1 cellular context compared by ENCODE assay signal in the genomic region with DNA sequence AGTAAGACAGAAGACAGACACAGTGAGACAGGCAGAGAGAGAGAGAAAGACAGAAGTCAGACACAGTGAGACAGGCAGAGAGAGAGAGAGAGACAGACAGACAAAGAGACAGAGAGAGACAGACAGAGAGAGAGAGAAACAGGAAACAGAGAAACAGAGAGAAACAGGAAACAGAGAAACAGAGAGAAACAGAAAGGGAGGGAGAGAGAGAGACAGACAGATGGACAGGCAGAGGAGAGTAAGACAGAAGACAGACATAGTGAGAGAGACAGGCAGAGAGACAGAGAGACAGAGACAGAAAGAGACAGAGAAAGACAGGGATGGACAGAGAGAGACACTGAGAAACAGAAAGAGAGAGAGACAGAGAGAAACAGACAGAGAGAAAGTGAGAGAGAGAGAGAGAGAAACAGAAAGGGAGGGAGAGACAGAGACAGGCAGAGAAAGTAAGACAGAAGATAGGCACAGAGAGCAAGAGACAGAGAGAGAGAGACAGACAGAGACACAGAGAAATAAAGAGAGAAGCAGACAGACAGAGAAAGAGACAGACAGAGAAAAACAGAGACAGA.
TF ChIP-seq lines count a peak whose summit lies in the region.

No MANE protein-coding gene starts in this region.

TF ChIP-seq in H1, 55 proteins besides CTCF, POLR2A, EP300 and RAD21:
- no peak for TF ChIP-seq MAX (IDR thresholded peaks at IDR 0.05)
- TF ChIP-seq BCL11A (IDR thresholded peaks at IDR 0.05; ENCODE audit: low read depth in 2 of 2, low read length in 2 of 2) = no peak
- TF ChIP-seq E2F6 (IDR thresholded peaks at IDR 0.05) = no peak
- no peak for TF ChIP-seq CEBPB (IDR thresholded peaks at IDR 0.05; ENCODE audit: low read depth, low read length)
- no peak for TF ChIP-seq NRF1 (IDR thresholded peaks at IDR 0.05; ENCODE audit: low read depth, low read length)
- no peak for TF ChIP-seq SUZ12 (IDR thresholded peaks at IDR 0.05; ENCODE audit: low read length)
- TF ChIP-seq JUN (IDR thresholded peaks at IDR 0.05; ENCODE audit: low read depth, low read length) = no peak
- no peak for TF ChIP-seq EZH2 (IDR thresholded peaks at IDR 0.05; ENCODE audit: low read depth, low read length, severe bottlenecking)
- TF ChIP-seq, protein P1, sequence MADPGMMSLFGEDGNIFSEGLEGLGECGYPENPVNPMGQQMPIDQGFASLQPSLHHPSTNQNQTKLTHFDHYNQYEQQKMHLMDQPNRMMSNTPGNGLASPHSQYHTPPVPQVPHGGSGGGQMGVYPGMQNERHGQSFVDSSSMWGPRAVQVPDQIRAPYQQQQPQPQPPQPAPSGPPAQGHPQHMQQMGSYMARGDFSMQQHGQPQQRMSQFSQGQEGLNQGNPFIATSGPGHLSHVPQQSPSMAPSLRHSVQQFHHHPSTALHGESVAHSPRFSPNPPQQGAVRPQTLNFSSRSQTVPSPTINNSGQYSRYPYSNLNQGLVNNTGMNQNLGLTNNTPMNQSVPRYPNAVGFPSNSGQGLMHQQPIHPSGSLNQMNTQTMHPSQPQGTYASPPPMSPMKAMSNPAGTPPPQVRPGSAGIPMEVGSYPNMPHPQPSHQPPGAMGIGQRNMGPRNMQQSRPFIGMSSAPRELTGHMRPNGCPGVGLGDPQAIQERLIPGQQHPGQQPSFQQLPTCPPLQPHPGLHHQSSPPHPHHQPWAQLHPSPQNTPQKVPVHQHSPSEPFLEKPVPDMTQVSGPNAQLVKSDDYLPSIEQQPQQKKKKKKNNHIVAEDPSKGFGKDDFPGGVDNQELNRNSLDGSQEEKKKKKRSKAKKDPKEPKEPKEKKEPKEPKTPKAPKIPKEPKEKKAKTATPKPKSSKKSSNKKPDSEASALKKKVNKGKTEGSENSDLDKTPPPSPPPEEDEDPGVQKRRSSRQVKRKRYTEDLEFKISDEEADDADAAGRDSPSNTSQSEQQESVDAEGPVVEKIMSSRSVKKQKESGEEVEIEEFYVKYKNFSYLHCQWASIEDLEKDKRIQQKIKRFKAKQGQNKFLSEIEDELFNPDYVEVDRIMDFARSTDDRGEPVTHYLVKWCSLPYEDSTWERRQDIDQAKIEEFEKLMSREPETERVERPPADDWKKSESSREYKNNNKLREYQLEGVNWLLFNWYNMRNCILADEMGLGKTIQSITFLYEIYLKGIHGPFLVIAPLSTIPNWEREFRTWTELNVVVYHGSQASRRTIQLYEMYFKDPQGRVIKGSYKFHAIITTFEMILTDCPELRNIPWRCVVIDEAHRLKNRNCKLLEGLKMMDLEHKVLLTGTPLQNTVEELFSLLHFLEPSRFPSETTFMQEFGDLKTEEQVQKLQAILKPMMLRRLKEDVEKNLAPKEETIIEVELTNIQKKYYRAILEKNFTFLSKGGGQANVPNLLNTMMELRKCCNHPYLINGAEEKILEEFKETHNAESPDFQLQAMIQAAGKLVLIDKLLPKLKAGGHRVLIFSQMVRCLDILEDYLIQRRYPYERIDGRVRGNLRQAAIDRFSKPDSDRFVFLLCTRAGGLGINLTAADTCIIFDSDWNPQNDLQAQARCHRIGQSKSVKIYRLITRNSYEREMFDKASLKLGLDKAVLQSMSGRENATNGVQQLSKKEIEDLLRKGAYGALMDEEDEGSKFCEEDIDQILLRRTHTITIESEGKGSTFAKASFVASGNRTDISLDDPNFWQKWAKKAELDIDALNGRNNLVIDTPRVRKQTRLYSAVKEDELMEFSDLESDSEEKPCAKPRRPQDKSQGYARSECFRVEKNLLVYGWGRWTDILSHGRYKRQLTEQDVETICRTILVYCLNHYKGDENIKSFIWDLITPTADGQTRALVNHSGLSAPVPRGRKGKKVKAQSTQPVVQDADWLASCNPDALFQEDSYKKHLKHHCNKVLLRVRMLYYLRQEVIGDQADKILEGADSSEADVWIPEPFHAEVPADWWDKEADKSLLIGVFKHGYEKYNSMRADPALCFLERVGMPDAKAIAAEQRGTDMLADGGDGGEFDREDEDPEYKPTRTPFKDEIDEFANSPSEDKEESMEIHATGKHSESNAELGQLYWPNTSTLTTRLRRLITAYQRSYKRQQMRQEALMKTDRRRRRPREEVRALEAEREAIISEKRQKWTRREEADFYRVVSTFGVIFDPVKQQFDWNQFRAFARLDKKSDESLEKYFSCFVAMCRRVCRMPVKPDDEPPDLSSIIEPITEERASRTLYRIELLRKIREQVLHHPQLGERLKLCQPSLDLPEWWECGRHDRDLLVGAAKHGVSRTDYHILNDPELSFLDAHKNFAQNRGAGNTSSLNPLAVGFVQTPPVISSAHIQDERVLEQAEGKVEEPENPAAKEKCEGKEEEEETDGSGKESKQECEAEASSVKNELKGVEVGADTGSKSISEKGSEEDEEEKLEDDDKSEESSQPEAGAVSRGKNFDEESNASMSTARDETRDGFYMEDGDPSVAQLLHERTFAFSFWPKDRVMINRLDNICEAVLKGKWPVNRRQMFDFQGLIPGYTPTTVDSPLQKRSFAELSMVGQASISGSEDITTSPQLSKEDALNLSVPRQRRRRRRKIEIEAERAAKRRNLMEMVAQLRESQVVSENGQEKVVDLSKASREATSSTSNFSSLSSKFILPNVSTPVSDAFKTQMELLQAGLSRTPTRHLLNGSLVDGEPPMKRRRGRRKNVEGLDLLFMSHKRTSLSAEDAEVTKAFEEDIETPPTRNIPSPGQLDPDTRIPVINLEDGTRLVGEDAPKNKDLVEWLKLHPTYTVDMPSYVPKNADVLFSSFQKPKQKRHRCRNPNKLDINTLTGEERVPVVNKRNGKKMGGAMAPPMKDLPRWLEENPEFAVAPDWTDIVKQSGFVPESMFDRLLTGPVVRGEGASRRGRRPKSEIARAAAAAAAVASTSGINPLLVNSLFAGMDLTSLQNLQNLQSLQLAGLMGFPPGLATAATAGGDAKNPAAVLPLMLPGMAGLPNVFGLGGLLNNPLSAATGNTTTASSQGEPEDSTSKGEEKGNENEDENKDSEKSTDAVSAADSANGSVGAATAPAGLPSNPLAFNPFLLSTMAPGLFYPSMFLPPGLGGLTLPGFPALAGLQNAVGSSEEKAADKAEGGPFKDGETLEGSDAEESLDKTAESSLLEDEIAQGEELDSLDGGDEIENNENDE (IDR thresholded peaks at IDR 0.05; ENCODE audit: insufficient replicate concordance, low read length) = no peak
- TF ChIP-seq SP4 (IDR thresholded peaks at IDR 0.05; ENCODE audit: low read length) = no peak
